14 cellular contexts compared by ENCODE assay signal in genomic region chr13:30255696-30256095, GRCh38. TPM values are rescaled to one million over a fixed set of nuclear protein-coding genes. Genes with fewer than 3 reads are reported as not detected.
A peak's percentile ranks its signal among the peaks of the same experiment; 100 is the strongest.
DNase-seq lines count a peak whose midpoint lies in the region; ATAC-seq, FAIRE-seq and TF ChIP-seq lines count a peak whose summit lies in the region.
"Had no signal": no experiment of that assay in that cellular context is flagged by ENCODE, and none has a peak within 500 bp of the region (broad histone marks: within the 10 kb centered on the region; RNA-seq: fewer than 3 reads in every experiment).

No MANE protein-coding gene starts in this region.

- peak; percentile 25; the same call in 1 of the 2 replicates for TF ChIP-seq CTCF in 22Rv1 (IDR thresholded peaks at IDR 0.05)

- DNase-seq in SK-MEL-5 (ENCODE audit: low read depth, low spot score) (peak; percentile 14), globus pallidus (ENCODE audit: low spot score) (peak; percentile 7), posterior cingulate gyrus (no peak), HCEC 1CT (no peak), Ammon's horn (ENCODE audit: low spot score) (no peak)
- DNase-seq: activated CD4-positive, alpha-beta T cell treated with anti-CD3 and anti-CD28 coated beads, Interleukin-2, amount 10 ng/mL, durations not matched to agents 7 days and 5 days; activated T-cell treated with anti-CD3 and anti-CD28 coated beads, Interleukin-2, amount 50 U/mL, for 4 hours; left lung; NCI-H1105 treated with DMSO at 0.1 percent for 48 hours; SJCRH30; testis had no signal

- no peak for ATAC-seq in HG02852 (IDR thresholded peaks at IDR 0.05; ENCODE audit: unreplicated experiment)
- ATAC-seq: activated T-cell treated with anti-CD3 and anti-CD28 coated beads, Interleukin-2, amount 50 U/mL, for 4 hours; left lung had no signal

- FAIRE-seq in G401.6 (lab: Jason Lieb, UNC), result peak; percentile 31

- no peak overlapping the region for H3K27ac ChIP-seq in 22Rv1
- H3K27ac ChIP-seq: left lung, SJCRH30, testis had no signal

- in situ Hi-C loops in SK-MEL-5 (cut with HindIII; ENCODE audit: low pct_unique_long_range_greater_than_20kb, low sequenced_read_pairs), result no loop called here

- intact Hi-C loops in posterior cingulate gyrus (cut with DNase I), result loop anchor here (2.0 kb wide), 1 partner anchor 79 kb away; no protein-coding TSS in a partner anchor

RNA-seq across cellular contexts. Expression of gene KATNAL1, which starts 51.7 kb away (rescaled TPM):
- total RNA-seq in SK-MEL-5 (2014; rRNA removed; shearing (Covaris generic)), result 6.7 and 9.9 TPM in 2 replicates
- polyA plus RNA-seq in SK-MEL-5 (2015; cell fraction: cytosol; rRNA removed), result 6.0 and 6.3 TPM in 2 replicates
- 4.4 and 4.6 TPM in 2 replicates for polyA plus RNA-seq in SK-MEL-5 (2015; cell fraction: nucleus; rRNA removed)

Comparison
In these comparisons a context has a peak if more than half of its experiments do, and no peak if none do; other contexts are left out.
1. DNase-seq: peak in SK-MEL-5 (single experiment) and globus pallidus (single experiment); none in posterior cingulate gyrus (0 of 10), HCEC 1CT (single experiment) and Ammon's horn (single experiment).